ENCODE assay signal across 34 cellular contexts in the genomic region with DNA sequence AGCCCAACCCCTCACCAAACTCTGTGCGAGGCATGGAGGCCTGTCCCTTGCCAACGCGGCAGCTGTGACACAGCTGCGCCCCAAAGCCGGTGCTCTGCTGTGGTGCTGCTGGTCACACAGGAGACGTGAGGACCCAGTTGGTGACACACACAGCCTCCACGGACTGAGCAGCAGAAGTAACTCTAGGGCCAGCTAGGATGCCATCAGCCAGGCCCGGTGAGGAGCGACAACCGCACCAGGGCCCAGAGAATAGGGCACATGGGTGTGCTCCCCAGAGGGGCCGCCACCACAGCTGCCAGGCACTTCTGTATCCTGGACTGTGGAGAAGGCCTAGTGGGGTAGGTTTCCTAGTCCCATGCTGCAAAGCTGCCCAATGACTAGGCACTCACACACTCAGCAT. TPM values are rescaled to one million over a fixed set of nuclear protein-coding genes. Genes with fewer than 3 reads are reported as not detected.
DNase-seq lines count a peak whose midpoint lies in the region; ATAC-seq and TF ChIP-seq lines count a peak whose summit lies in the region.
"Had no signal": no experiment of that assay in that cellular context is flagged by ENCODE, and none has a peak within 500 bp of the region (broad histone marks: within the 10 kb centered on the region; RNA-seq: fewer than 3 reads in every experiment).

No MANE protein-coding gene starts in this region.

- H3K4me3 ChIP-seq in Caco-2 (ENCODE audit: low read depth, low read length) (no peak overlapping the region), body of pancreas (no peak overlapping the region), sigmoid colon (no peak overlapping the region)
- H3K4me3 ChIP-seq: BLaER1, breast epithelium, esophagus squamous epithelium had no signal

- H3K9me3 ChIP-seq in Caco-2 = no peaks in the 10 kb centered on the region
- H3K9me3 ChIP-seq in body of pancreas = no peaks in the 10 kb centered on the region
- H3K9me3 ChIP-seq in sigmoid colon = no peaks in the 10 kb centered on the region
- H3K9me3 ChIP-seq: BLaER1, breast epithelium, esophagus squamous epithelium had no signal

- DNase-seq in Caco-2 = no peak
- DNase-seq in body of pancreas = peak; percentile 50 to 77 (median 62)
- DNase-seq in mesenteric fat pad (ENCODE audit: low spot score) = peak; percentile 86
- peak; percentile 36 for DNase-seq in sigmoid colon
- no peak for DNase-seq in GF-D8 (lab: John Stamatoyannopoulos, UW)
- no peak for DNase-seq in NCI-H510A treated with DMSO at 0.1 percent for 48 hours (lab: John Stamatoyannopoulos, UW)
- no peak for DNase-seq in NOMO-1 treated with dmso at 0.1 percent for 144 hours (lab: John Stamatoyannopoulos, UW; ENCODE audit: unreplicated experiment)
- DNase-seq: activated CD4-positive, alpha-beta T cell treated with anti-CD3 and anti-CD28 coated beads, Interleukin-2, amount 50 U/mL, for 1 hour; activated CD8-positive, alpha-beta memory T cell treated with anti-CD3 and anti-CD28 coated beads, Interleukin-2, amount 10 ng/mL, durations not matched to agents 7 days and 5 days; amygdala; dermis blood vessel endothelial cell; esophagus squamous epithelium; foreskin melanocyte; KG1; left colon; MM.1S; NCI-H1417; NCI-H2081; NCI-H446; occipital lobe; PC-3; Right ventricle myocardium superior; stimulated activated CD4-positive, alpha-beta T cell treated with anti-CD3 and anti-CD28 coated beads, Interleukin-2, amount 100 ng/mL, for 48 hours had no signal

- ATAC-seq in body of pancreas = peak; percentile 54
- ATAC-seq in GM19035 (IDR thresholded peaks at IDR 0.05; ENCODE audit: unreplicated experiment) = no peak
- ATAC-seq: activated CD8-positive, alpha-beta memory T cell treated with anti-CD3 and anti-CD28 coated beads, Interleukin-2, amount 10 ng/mL, durations not matched to agents 7 days and 5 days; activated T-helper 17 cell treated with anti-CD3 and anti-CD28 coated beads, Interleukin-2, amount 50 U/mL, for 72 hours; HCT116; left colon; PC-3 had no signal

- TF ChIP-seq EP300 in sigmoid colon (IDR thresholded peaks at IDR 0.05) = no peak

- TF ChIP-seq POLR2A in body of pancreas (IDR thresholded peaks at IDR 0.05) (no peak), sigmoid colon (IDR thresholded peaks at IDR 0.05) (no peak)

- CTCF ChIA-PET in Caco-2 (lab: Charles Lee) = no interaction called here

- H3K4me3 Mint-ChIP-seq in Caco-2 (ENCODE audit: unreplicated experiment) = no peak overlapping the region
- H3K4me3 Mint-ChIP-seq: activated CD8-positive, alpha-beta memory T cell treated with anti-CD3 and anti-CD28 coated beads, Interleukin-2, amount 10 ng/mL, durations not matched to agents 7 days and 5 days; activated naive CD4-positive, alpha-beta T cell treated with anti-CD3 and anti-CD28 coated beads, Interleukin-2, amount 50 U/mL, for 24 hours; activated T-helper 17 cell treated with anti-CD3 and anti-CD28 coated beads, Interleukin-2, amount 50 U/mL, for 72 hours; memory B cell had no signal

- TF ChIP-seq CTCF in Caco-2 (IDR thresholded peaks at IDR 0.05; ENCODE audit: insufficient read depth in 1 of 2, low read depth in 1 of 2, low read length in 1 of 2, severe bottlenecking in 1 of 2, unreplicated experiment in 1 of 2) = no peak
- TF ChIP-seq CTCF in body of pancreas (IDR thresholded peaks at IDR 0.05) = no peak
- TF ChIP-seq CTCF in sigmoid colon (IDR thresholded peaks at IDR 0.05) = no peak

- H3K9me3 Mint-ChIP-seq in Caco-2 (ENCODE audit: unreplicated experiment) = no peaks in the 10 kb centered on the region
- H3K9me3 Mint-ChIP-seq: activated naive CD4-positive, alpha-beta T cell treated with anti-CD3 and anti-CD28 coated beads, Interleukin-2, amount 50 U/mL, for 24 hours; activated T-helper 17 cell treated with anti-CD3 and anti-CD28 coated beads, Interleukin-2, amount 50 U/mL, for 72 hours; memory B cell had no signal

- intact Hi-C loops in Caco-2 (cut with micrococcal nuclease; ENCODE audit: unreplicated experiment) = no loop called here
- intact Hi-C loops in body of pancreas (cut with DNase I) = no loop called here
- intact Hi-C loops in sigmoid colon (cut with DNase I) = no loop called here

- no peaks in the 10 kb centered on the region for H3K27me3 Mint-ChIP-seq in Caco-2 (ENCODE audit: insufficient read depth, unreplicated experiment)
- H3K27me3 Mint-ChIP-seq: activated CD8-positive, alpha-beta memory T cell treated with anti-CD3 and anti-CD28 coated beads, Interleukin-2, amount 10 ng/mL, durations not matched to agents 7 days and 5 days; activated naive CD4-positive, alpha-beta T cell treated with anti-CD3 and anti-CD28 coated beads, Interleukin-2, amount 50 U/mL, for 24 hours; activated T-helper 17 cell treated with anti-CD3 and anti-CD28 coated beads, Interleukin-2, amount 50 U/mL, for 72 hours; memory B cell had no signal

- no peaks in the 10 kb centered on the region for H3K27me3 ChIP-seq in Caco-2 (replicated peaks; ENCODE audit: control insufficient read depth, insufficient read depth, low read length)
- H3K27me3 ChIP-seq in body of pancreas = no peaks in the 10 kb centered on the region
- no peaks in the 10 kb centered on the region for H3K27me3 ChIP-seq in sigmoid colon
- H3K27me3 ChIP-seq: BLaER1, breast epithelium, esophagus squamous epithelium had no signal

- H3K27ac Mint-ChIP-seq in Caco-2 (ENCODE audit: unreplicated experiment) = peak overlapping the region; percentile 53
- H3K27ac Mint-ChIP-seq: activated CD8-positive, alpha-beta memory T cell treated with anti-CD3 and anti-CD28 coated beads, Interleukin-2, amount 10 ng/mL, durations not matched to agents 7 days and 5 days; activated naive CD4-positive, alpha-beta T cell treated with anti-CD3 and anti-CD28 coated beads, Interleukin-2, amount 50 U/mL, for 24 hours had no signal

- POLR2A ChIA-PET in Caco-2 (lab: Charles Lee) = no interaction called here

- H3K36me3 Mint-ChIP-seq in Caco-2 (ENCODE audit: insufficient read depth, unreplicated experiment) = peaks cover 48% of the 10 kb centered on the region

- BruUV-seq in Caco-2 (replicated peaks; lab: Mats Ljungman, UMichigan) = no TSS peak

- H3K4me1 Mint-ChIP-seq in Caco-2 (ENCODE audit: low read depth, unreplicated experiment) = peaks cover 10% of the 10 kb centered on the region

- no peaks in the 10 kb centered on the region for H3K4me1 ChIP-seq in Caco-2
- H3K4me1 ChIP-seq in body of pancreas = peaks cover 81% of the 10 kb centered on the region
- H3K4me1 ChIP-seq in sigmoid colon = peaks cover 0 to 34% (median 12%) of the 10 kb centered on the region in 4 donors
- H3K4me1 ChIP-seq: breast epithelium had no signal

- peaks cover 6% of the 10 kb centered on the region for H3K36me3 ChIP-seq in Caco-2 (ENCODE audit: control insufficient read depth, insufficient read depth, low read length)
- H3K36me3 ChIP-seq in body of pancreas (replicated peaks in 1 of 2; ENCODE audit: insufficient read depth in 1 of 2, low read depth in 2 of 2) = peaks cover 13 to 28% of the 10 kb centered on the region in 2 donors
- peaks cover 42 to 100% (median 84%) of the 10 kb centered on the region in 4 donors for H3K36me3 ChIP-seq in sigmoid colon

- H3K27ac ChIP-seq in body of pancreas = peak overlapping the region; percentile 26 to 77 (median 68)
- H3K27ac ChIP-seq in sigmoid colon = no peak overlapping the region
- H3K27ac ChIP-seq: BLaER1, breast epithelium had no signal

- 62 to 67% methylated on average over 2 to 11 of the region's 11 CpGs for WGBS in body of pancreas, 2 donors
- 95% methylated on average over 11 of the region's 11 CpGs for WGBS in sigmoid colon, 2 donors

RNA-seq across cellular contexts. Expression of a gene that starts 10.7 kb away (rescaled TPM):
- total RNA-seq in Caco-2 (2022) (28.1 and 28.7 TPM in 2 replicates), body of pancreas (10 to 100 TPM; 33.9 to 39.4 TPM), mesenteric fat pad (29.4 TPM), sigmoid colon (10 to 100 TPM; 26.4 to 33.8 (median 28.9) TPM)
- 10 to 100 TPM in 1 of 3 donors, 1 to 10 TPM in 2; 5.5 to 14.4 (median 6.0) TPM for polyA plus RNA-seq in sigmoid colon

RNA-seq across cellular contexts. Expression of a gene that starts 52.6 kb away (rescaled TPM):
- total RNA-seq in Caco-2 (2022) = not detected in 2 replicates
- not detected for total RNA-seq in body of pancreas
- total RNA-seq in mesenteric fat pad = not detected
- not detected for total RNA-seq in sigmoid colon
- under 1 TPM in 1 of 3 donors, not detected in 2; 0.03 TPM for polyA plus RNA-seq in sigmoid colon
- total RNA-seq: activated CD8-positive, alpha-beta memory T cell treated with anti-CD3 and anti-CD28 coated beads, Interleukin-2, amount 10 ng/mL, durations not matched to agents 7 days and 5 days; activated T-helper 17 cell treated with anti-CD3 and anti-CD28 coated beads, Interleukin-2, amount 50 U/mL, for 72 hours; breast epithelium; Daoy; dermis blood vessel endothelial cell; esophagus squamous epithelium; left colon; occipital lobe; PC-3; renal cortical epithelial cell; Right ventricle myocardium superior; T-helper 2 cell treated with Interferon-gamma antibody and Interleukin-4, amounts not matched to agents 100 ng/mL and 5 ng/mL, for 36 hours; ureter had no signal

RNA-seq across cellular contexts. Expression of a gene that starts 59.0 kb away (rescaled TPM):
- total RNA-seq in Caco-2 (2022) (17.0 and 25.3 TPM in 2 replicates), body of pancreas (1 to 10 TPM in 1 of 2 donors, not detected in 1; 2.3 TPM), mesenteric fat pad (2.3 TPM), sigmoid colon (under 1 TPM in 1 of 4 donors, not detected in 3; 0.66 TPM)
- polyA plus RNA-seq in sigmoid colon = under 1 TPM; 0.25 to 0.60 (median 0.46) TPM
- total RNA-seq: activated CD8-positive, alpha-beta memory T cell treated with anti-CD3 and anti-CD28 coated beads, Interleukin-2, amount 10 ng/mL, durations not matched to agents 7 days and 5 days; activated T-helper 17 cell treated with anti-CD3 and anti-CD28 coated beads, Interleukin-2, amount 50 U/mL, for 72 hours; Daoy; dermis blood vessel endothelial cell; occipital lobe; PC-3; T-helper 2 cell treated with Interferon-gamma antibody and Interleukin-4, amounts not matched to agents 100 ng/mL and 5 ng/mL, for 36 hours; ureter had no signal

Comparison
In these comparisons a context has a peak if more than half of its experiments do, and no peak if none do; other contexts are left out.
1. DNase-seq: peak in body of pancreas (4 of 4), mesenteric fat pad (single experiment) and sigmoid colon (single experiment); none in Caco-2 (0 of 2), GF-D8 (single experiment), NCI-H510A treated with DMSO at 0.1 percent for 48 hours (single experiment) and NOMO-1 treated with dmso at 0.1 percent for 144 hours (single experiment).
2. H3K27ac ChIP-seq: peak in body of pancreas (4 of 4); none in sigmoid colon (0 of 4).